ENCODE assay signal across 11 cellular contexts in the genomic region with DNA sequence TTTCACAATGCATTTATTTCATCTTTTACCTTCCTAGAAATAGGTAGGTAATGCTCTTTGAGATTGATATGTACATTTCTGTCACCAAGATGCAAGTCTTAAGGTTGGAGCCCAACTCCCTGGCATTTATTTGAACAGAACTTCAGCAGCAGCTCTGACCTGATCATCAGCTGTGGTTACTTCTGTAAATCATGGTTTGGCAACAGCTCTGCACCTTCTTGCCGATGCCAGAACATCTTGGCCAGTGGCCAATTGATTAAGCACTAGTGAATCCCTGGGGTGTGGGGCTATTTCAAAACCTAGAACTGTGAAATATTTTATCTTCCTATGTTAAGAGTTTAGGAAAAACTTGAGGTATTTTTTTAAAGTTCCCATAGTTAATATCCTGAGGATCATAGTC.
DNase-seq lines count a peak whose midpoint lies in the region; ATAC-seq and TF ChIP-seq lines count a peak whose summit lies in the region.
"Had no signal": no experiment of that assay in that cellular context is flagged by ENCODE, and none has a peak within 500 bp of the region (broad histone marks: within the 10 kb centered on the region; RNA-seq: fewer than 3 reads in every experiment).

No MANE protein-coding gene starts in this region.

- DNase-seq in EL, result peak; percentile 57
- peak; percentile 56 for DNase-seq in NCI-H2196 (lab: John Stamatoyannopoulos, UW; ENCODE audit: unreplicated experiment)
- peak; percentile 49 for DNase-seq in epithelial cell of prostate (ENCODE audit: low read depth, low spot score)
- DNase-seq in ovary, result no peak
- DNase-seq in NCI-H526 treated with DMSO at 0.1 percent for 48 hours (lab: John Stamatoyannopoulos, UW), result no peak
- no peak for DNase-seq in activated CD4-positive, alpha-beta T cell treated with anti-CD3 and anti-CD28 coated beads for 4 hours
- DNase-seq: activated CD8-positive, alpha-beta memory T cell treated with anti-CD3 and anti-CD28 coated beads for 24 hours; sigmoid colon had no signal

- no peak for TF ChIP-seq CTCF in ovary (IDR thresholded peaks at IDR 0.05)

- H3K4me1 ChIP-seq in ovary (ENCODE audit: insufficient read depth), result no peaks in the 10 kb centered on the region
- H3K4me1 ChIP-seq: sigmoid colon had no signal

- intact Hi-C loops in ovary (cut with DNase I), result no loop called here

- no peak overlapping the region for H3K4me3 ChIP-seq in ovary
- H3K4me3 ChIP-seq: sigmoid colon, thoracic aorta had no signal

- no peak for TF ChIP-seq EP300 in ovary (IDR thresholded peaks at IDR 0.05)

- no peaks in the 10 kb centered on the region for H3K27me3 ChIP-seq in ovary
- H3K27me3 ChIP-seq: sigmoid colon had no signal

- no peaks in the 10 kb centered on the region for H3K36me3 ChIP-seq in ovary
- H3K36me3 ChIP-seq: sigmoid colon, thoracic aorta had no signal

- 0 to 3% (median 0%) methylated on average over 1 of the region's 1 CpG for WGBS in ovary, 3 donors

- TF ChIP-seq POLR2A in ovary (IDR thresholded peaks at IDR 0.05), result no peak

- ATAC-seq in HG02981 (IDR thresholded peaks at IDR 0.05; ENCODE audit: unreplicated experiment), result peak; percentile 29
- ATAC-seq in HG03095 (IDR thresholded peaks at IDR 0.05; ENCODE audit: unreplicated experiment), result no peak

- H3K27ac ChIP-seq in epithelial cell of prostate (no peak overlapping the region), ovary (no peak overlapping the region)
- H3K27ac ChIP-seq: sigmoid colon, thoracic aorta had no signal

- no peaks in the 10 kb centered on the region for H3K9me3 ChIP-seq in ovary

Comparison
In these comparisons a context has a peak if more than half of its experiments do, and no peak if none do; other contexts are left out.
1. DNase-seq: peak in EL (single experiment), NCI-H2196 (single experiment) and epithelial cell of prostate (single experiment); none in ovary (0 of 5), NCI-H526 treated with DMSO at 0.1 percent for 48 hours (single experiment) and activated CD4-positive, alpha-beta T cell treated with anti-CD3 and anti-CD28 coated beads for 4 hours (0 of 2).